ENCODE assay signal across 8 cellular contexts in the genomic region with DNA sequence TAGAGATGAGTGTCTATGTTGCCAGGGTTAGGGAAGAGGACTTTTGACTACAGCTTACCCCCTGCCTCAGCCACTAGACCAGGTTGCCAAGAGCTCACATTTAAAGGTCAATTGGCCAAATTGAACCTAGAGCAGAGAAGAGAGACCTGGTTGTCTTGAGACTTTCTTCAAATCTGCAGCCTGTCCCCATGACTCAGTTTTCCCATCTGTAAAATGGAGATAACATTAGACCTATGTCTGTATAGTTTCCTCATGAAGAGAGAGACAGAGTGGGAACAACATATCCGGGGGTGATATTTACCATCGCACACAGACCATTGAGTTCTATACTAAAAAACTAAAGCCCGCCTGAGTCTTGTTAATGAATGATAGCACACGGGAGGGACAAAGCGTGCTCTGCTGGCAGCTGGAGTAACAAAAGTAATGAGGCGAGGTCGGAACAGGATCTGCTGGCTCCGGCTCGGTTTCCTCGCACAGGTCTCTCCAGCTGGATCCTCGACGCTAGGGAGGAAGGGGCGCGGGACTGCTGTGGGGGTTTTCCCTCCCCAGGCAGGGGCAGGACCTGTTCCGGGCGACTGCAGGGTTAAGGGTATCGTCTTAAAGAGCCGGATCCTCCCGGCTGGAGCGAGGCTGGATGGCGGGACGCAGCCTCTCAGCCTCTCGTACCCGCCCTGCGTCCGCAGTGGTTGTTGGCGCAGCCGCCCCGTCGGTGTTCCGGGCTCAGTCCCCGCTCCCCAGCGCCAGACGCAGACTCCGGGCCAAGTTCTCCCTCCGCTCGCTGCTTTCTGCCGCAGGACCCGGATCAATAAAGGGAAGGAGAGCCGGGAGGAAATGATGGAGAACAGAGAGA. TPM values are rescaled to one million over a fixed set of nuclear protein-coding genes. Genes with fewer than 3 reads are reported as not detected.
A peak's percentile ranks its signal among the peaks of the same experiment; 100 is the strongest.
DNase-seq lines count a peak whose midpoint lies in the region; ATAC-seq and TF ChIP-seq lines count a peak whose summit lies in the region.

No MANE protein-coding gene starts in this region.

- peak overlapping the region; percentile 73 for H3K4me3 Mint-ChIP-seq in activated B cell treated with CpG ODN at 0.5 μM for 24 hours

- DNase-seq in Right ventricle myocardium superior (no peak), Right ventricle myocardium inferior (ENCODE audit: missing footprints) (no peak), activated B cell treated with CpG ODN at 0.5 μM for 24 hours (no peak), left ventricle myocardium superior (no peak), skeletal muscle cell (ENCODE audit: low read depth) (no peak)

- no peak overlapping the region for H3K27ac Mint-ChIP-seq in activated B cell treated with CpG ODN at 0.5 μM for 24 hours

- CTCF ChIA-PET in activated B cell treated with CpG ODN at 0.5 μM for 24 hours (lab: Charles Lee) = interaction anchor here (1.0 kb wide), 1 partner anchor 868 kb away, joined by 3 read pairs; no protein-coding TSS in a partner anchor

- TF ChIP-seq CTCF in activated B cell treated with CpG ODN at 0.5 μM for 24 hours (IDR thresholded peaks at IDR 0.05) = no peak

- no peaks in the 10 kb centered on the region for H3K9me3 Mint-ChIP-seq in activated B cell treated with CpG ODN at 0.5 μM for 24 hours

- POLR2A ChIA-PET in activated B cell treated with CpG ODN at 0.5 μM for 24 hours (lab: Charles Lee) = no interaction called here

- intact Hi-C loops in Right ventricle myocardium superior (cut with DNase I) = loop anchor here (5.0 to 10.0 kb wide), 2 partner anchors 234 to 297 kb away; no protein-coding TSS in a partner anchor
- intact Hi-C loops in Right ventricle myocardium inferior (cut with DNase I) = loop anchor here (2.0 to 5.0 kb wide), 2 partner anchors 207 to 298 kb away; no protein-coding TSS in a partner anchor
- intact Hi-C loops in activated B cell treated with CpG ODN at 0.5 μM for 24 hours (cut with micrococcal nuclease) = loop anchor here (5.0 kb wide), 1 partner anchor 797 kb away; no protein-coding TSS in a partner anchor
- intact Hi-C loops in left ventricle myocardium superior (cut with micrococcal nuclease) = no loop called here

- H3K4me1 Mint-ChIP-seq in activated B cell treated with CpG ODN at 0.5 μM for 24 hours = peaks cover 32% of the 10 kb centered on the region

- ATAC-seq in Right ventricle myocardium superior (ENCODE audit: poor library complexity) (peak; percentile 30), Right ventricle myocardium inferior (no peak), activated B cell treated with CpG ODN at 0.5 μM for 24 hours (ENCODE audit: low read depth) (no peak), left ventricle myocardium superior (peak; percentile 19), HG02763 (IDR thresholded peaks at IDR 0.05; ENCODE audit: unreplicated experiment) (no peak), HG02678 (IDR thresholded peaks at IDR 0.05; ENCODE audit: unreplicated experiment) (no peak), HG03571 (IDR thresholded peaks at IDR 0.05; ENCODE audit: unreplicated experiment) (no peak)

- peak overlapping the region; percentile 61 for H3K4me3 ChIP-seq in skeletal muscle cell (ENCODE audit: low read depth, low read length)

- H3K36me3 Mint-ChIP-seq in activated B cell treated with CpG ODN at 0.5 μM for 24 hours (ENCODE audit: low read depth) = no peaks in the 10 kb centered on the region

- H3K27me3 Mint-ChIP-seq in activated B cell treated with CpG ODN at 0.5 μM for 24 hours = peaks cover 68% of the 10 kb centered on the region

RNA-seq across cellular contexts. Expression of gene LIPG, which starts 1.4 kb away (rescaled TPM):
- total RNA-seq in Right ventricle myocardium superior (0.19 TPM), Right ventricle myocardium inferior (not detected), activated B cell treated with CpG ODN at 0.5 μM for 24 hours (0.29 TPM in 1 of 2 replicates, not detected in the other), left ventricle myocardium superior (not detected)

Comparison
In these comparisons a context has a peak if more than half of its experiments do, and no peak if none do; other contexts are left out.
1. ATAC-seq: peak in Right ventricle myocardium superior (single experiment) and left ventricle myocardium superior (single experiment); none in Right ventricle myocardium inferior (single experiment), activated B cell treated with CpG ODN at 0.5 μM for 24 hours (single experiment), HG02763 (single experiment), HG02678 (single experiment) and HG03571 (single experiment).